In the genomic region with DNA sequence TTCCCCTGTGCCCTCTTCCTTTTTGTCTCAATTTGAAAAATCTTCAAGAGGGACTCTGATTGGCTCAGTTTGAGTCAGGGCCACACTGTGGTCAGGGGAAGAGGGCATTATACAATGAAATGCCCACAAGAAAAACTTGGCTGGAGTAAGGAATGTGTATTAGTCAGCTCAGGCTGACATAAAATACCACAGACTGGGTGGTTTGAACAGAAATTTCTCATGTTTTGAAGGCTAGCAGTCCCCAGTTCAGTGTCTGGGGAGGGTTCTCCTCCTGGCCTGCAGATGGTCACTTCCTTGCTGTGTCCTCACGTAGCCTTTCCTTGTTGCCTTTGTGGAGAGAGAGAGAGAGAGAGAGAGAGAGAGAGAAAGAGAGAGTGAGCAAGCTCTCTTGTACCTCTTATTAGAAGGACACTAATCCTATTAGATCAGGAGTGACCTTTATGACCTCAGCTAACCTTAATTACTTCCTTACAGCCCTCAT, we compare ENCODE assay signal across 13 cellular contexts. TPM values are rescaled to one million over a fixed set of nuclear protein-coding genes. Genes with fewer than 3 reads are reported as not detected.
A peak's percentile ranks its signal among the peaks of the same experiment; 100 is the strongest.
DNase-seq lines count a peak whose midpoint lies in the region; ATAC-seq and TF ChIP-seq lines count a peak whose summit lies in the region.
"Had no signal": no experiment of that assay in that cellular context is flagged by ENCODE, and none has a peak within 500 bp of the region (broad histone marks: within the 10 kb centered on the region; RNA-seq: fewer than 3 reads in every experiment).

No MANE protein-coding gene starts in this region.

- CTCF ChIA-PET in RWPE1 (lab: Yijun Ruan, JAX) = interaction anchor here (0.6 kb wide), 1 partner anchor 117 kb away, joined by 5 read pairs; no protein-coding TSS in a partner anchor

- peak; percentile 83 for DNase-seq in Daoy (ENCODE audit: low read depth)
- DNase-seq in RWPE1 (ENCODE audit: low spot score) = peak; percentile 2
- no peak for DNase-seq in esophagus muscularis mucosa (ENCODE audit: extremely low spot score)
- DNase-seq in osteocyte (ENCODE audit: extremely low spot score, unreplicated experiment) = no peak
- DNase-seq in T-helper 2 cell treated with Interferon-gamma antibody and Interleukin-4, amounts not matched to agents 5 μg/mL and 100 μg/mL, for 36 hours (ENCODE audit: low spot score) = no peak
- DNase-seq in activated T-helper 2 cell treated with anti-CD3 and anti-CD28 coated beads, Interferon-gamma antibody, Interleukin-2, Interleukin-4, amounts not matched to agents 10 μg/mL and 5 μg/mL and 100 μg/mL, durations not matched to agents 14 hours and 24 hours and 36 hours (ENCODE audit: low spot score) = no peak
- DNase-seq in NCI-H2081 treated with DMSO at 0.1 percent for 48 hours (lab: John Stamatoyannopoulos, UW) = no peak
- DNase-seq: activated B cell treated with CpG ODN at 0.5 μM for 24 hours; NCI-H774; stimulated activated naive CD8-positive, alpha-beta T cell treated with anti-CD3 and anti-CD28 coated beads, Interleukin-15, Interleukin-2, amounts not matched to agents 100 U/mL and 50 U/mL, for 24 hours had no signal

- no peak overlapping the region for H3K27ac ChIP-seq in RWPE1
- H3K27ac ChIP-seq in esophagus muscularis mucosa (replicated peaks in 1 of 4) = peak overlapping the region in 3 of 4 donors; percentile 2 to 47 (median 29)

- peaks cover 21% of the 10 kb centered on the region for H3K4me1 Mint-ChIP-seq in osteocyte (ENCODE audit: unreplicated experiment)
- no peaks in the 10 kb centered on the region for H3K4me1 Mint-ChIP-seq in T-helper 2 cell treated with Interferon-gamma antibody and Interleukin-4, amounts not matched to agents 5 μg/mL and 100 μg/mL, for 36 hours (ENCODE audit: low read depth)
- no peaks in the 10 kb centered on the region for H3K4me1 Mint-ChIP-seq in activated T-helper 2 cell treated with anti-CD3 and anti-CD28 coated beads, Interferon-gamma antibody, Interleukin-2, Interleukin-4, amounts not matched to agents 10 μg/mL and 5 μg/mL and 100 μg/mL, durations not matched to agents 14 hours and 24 hours and 36 hours (ENCODE audit: low read depth)
- H3K4me1 Mint-ChIP-seq: activated B cell treated with CpG ODN at 0.5 μM for 24 hours; activated naive CD4-positive, alpha-beta T cell treated with anti-CD3 and anti-CD28 coated beads, Interleukin-2, amount 50 U/mL, for 24 hours had no signal

- H3K27ac Mint-ChIP-seq in osteocyte (ENCODE audit: unreplicated experiment) = peak overlapping the region; percentile 92
- H3K27ac Mint-ChIP-seq in T-helper 2 cell treated with Interferon-gamma antibody and Interleukin-4, amounts not matched to agents 5 μg/mL and 100 μg/mL, for 36 hours = no peak overlapping the region
- H3K27ac Mint-ChIP-seq in activated T-helper 2 cell treated with anti-CD3 and anti-CD28 coated beads, Interferon-gamma antibody, Interleukin-2, Interleukin-4, amounts not matched to agents 10 μg/mL and 5 μg/mL and 100 μg/mL, durations not matched to agents 14 hours and 24 hours and 36 hours = no peak overlapping the region
- H3K27ac Mint-ChIP-seq: activated B cell treated with CpG ODN at 0.5 μM for 24 hours; activated naive CD4-positive, alpha-beta T cell treated with anti-CD3 and anti-CD28 coated beads, Interleukin-2, amount 50 U/mL, for 24 hours had no signal

- peaks cover 0 to 26% (median 18%) of the 10 kb centered on the region in 4 donors for H3K4me1 ChIP-seq in esophagus muscularis mucosa
- H3K4me1 ChIP-seq: Caco-2 had no signal

- TF ChIP-seq POLR2A in esophagus muscularis mucosa (IDR thresholded peaks at IDR 0.05; ENCODE audit: low read depth) = no peak

- no peak overlapping the region for H3K4me3 Mint-ChIP-seq in osteocyte (ENCODE audit: unreplicated experiment)
- no peak overlapping the region for H3K4me3 Mint-ChIP-seq in T-helper 2 cell treated with Interferon-gamma antibody and Interleukin-4, amounts not matched to agents 5 μg/mL and 100 μg/mL, for 36 hours
- H3K4me3 Mint-ChIP-seq in activated T-helper 2 cell treated with anti-CD3 and anti-CD28 coated beads, Interferon-gamma antibody, Interleukin-2, Interleukin-4, amounts not matched to agents 10 μg/mL and 5 μg/mL and 100 μg/mL, durations not matched to agents 14 hours and 24 hours and 36 hours (ENCODE audit: low read depth) = no peak overlapping the region
- H3K4me3 Mint-ChIP-seq: activated B cell treated with CpG ODN at 0.5 μM for 24 hours; activated naive CD4-positive, alpha-beta T cell treated with anti-CD3 and anti-CD28 coated beads, Interleukin-2, amount 50 U/mL, for 24 hours had no signal

- no peaks in the 10 kb centered on the region for H3K27me3 ChIP-seq in esophagus muscularis mucosa

- TF ChIP-seq EP300 in esophagus muscularis mucosa (IDR thresholded peaks at IDR 0.05) = no peak

- POLR2A ChIA-PET in RWPE1 (lab: Yijun Ruan, JAX; ENCODE audit: low non-redundant PET) = no interaction called here

- H3K4me3 ChIP-seq in esophagus muscularis mucosa = no peak overlapping the region

- H3K36me3 Mint-ChIP-seq in osteocyte (ENCODE audit: unreplicated experiment) = no peaks in the 10 kb centered on the region
- no peaks in the 10 kb centered on the region for H3K36me3 Mint-ChIP-seq in T-helper 2 cell treated with Interferon-gamma antibody and Interleukin-4, amounts not matched to agents 5 μg/mL and 100 μg/mL, for 36 hours (ENCODE audit: low read depth)
- no peaks in the 10 kb centered on the region for H3K36me3 Mint-ChIP-seq in activated T-helper 2 cell treated with anti-CD3 and anti-CD28 coated beads, Interferon-gamma antibody, Interleukin-2, Interleukin-4, amounts not matched to agents 10 μg/mL and 5 μg/mL and 100 μg/mL, durations not matched to agents 14 hours and 24 hours and 36 hours (ENCODE audit: low read depth)
- H3K36me3 Mint-ChIP-seq: activated naive CD4-positive, alpha-beta T cell treated with anti-CD3 and anti-CD28 coated beads, Interleukin-2, amount 50 U/mL, for 24 hours had no signal

- H3K27me3 Mint-ChIP-seq in osteocyte (ENCODE audit: unreplicated experiment) = no peaks in the 10 kb centered on the region
- no peaks in the 10 kb centered on the region for H3K27me3 Mint-ChIP-seq in T-helper 2 cell treated with Interferon-gamma antibody and Interleukin-4, amounts not matched to agents 5 μg/mL and 100 μg/mL, for 36 hours (ENCODE audit: low read depth)
- H3K27me3 Mint-ChIP-seq in activated T-helper 2 cell treated with anti-CD3 and anti-CD28 coated beads, Interferon-gamma antibody, Interleukin-2, Interleukin-4, amounts not matched to agents 10 μg/mL and 5 μg/mL and 100 μg/mL, durations not matched to agents 14 hours and 24 hours and 36 hours (ENCODE audit: low read depth) = no peaks in the 10 kb centered on the region
- H3K27me3 Mint-ChIP-seq: activated B cell treated with CpG ODN at 0.5 μM for 24 hours; activated naive CD4-positive, alpha-beta T cell treated with anti-CD3 and anti-CD28 coated beads, Interleukin-2, amount 50 U/mL, for 24 hours had no signal

- intact Hi-C loops in esophagus muscularis mucosa (cut with DNase I) = loop anchor here (10.0 kb wide), 1 partner anchor 197 kb away; no protein-coding TSS in a partner anchor
- intact Hi-C loops in activated T-helper 2 cell treated with anti-CD3 and anti-CD28 coated beads, Interferon-gamma antibody, Interleukin-2, Interleukin-4, amounts not matched to agents 10 μg/mL and 5 μg/mL and 100 μg/mL, durations not matched to agents 14 hours and 24 hours and 36 hours (cut with micrococcal nuclease) = no loop called here

- no peaks in the 10 kb centered on the region for H3K9me3 Mint-ChIP-seq in osteocyte (ENCODE audit: unreplicated experiment)
- no peaks in the 10 kb centered on the region for H3K9me3 Mint-ChIP-seq in T-helper 2 cell treated with Interferon-gamma antibody and Interleukin-4, amounts not matched to agents 5 μg/mL and 100 μg/mL, for 36 hours
- H3K9me3 Mint-ChIP-seq in activated T-helper 2 cell treated with anti-CD3 and anti-CD28 coated beads, Interferon-gamma antibody, Interleukin-2, Interleukin-4, amounts not matched to agents 10 μg/mL and 5 μg/mL and 100 μg/mL, durations not matched to agents 14 hours and 24 hours and 36 hours = no peaks in the 10 kb centered on the region
- H3K9me3 Mint-ChIP-seq: activated B cell treated with CpG ODN at 0.5 μM for 24 hours; activated naive CD4-positive, alpha-beta T cell treated with anti-CD3 and anti-CD28 coated beads, Interleukin-2, amount 50 U/mL, for 24 hours had no signal

- no peak for TF ChIP-seq CTCF in RWPE1 (conservative IDR thresholded peaks at IDR 0.05; ENCODE audit: low read depth)
- TF ChIP-seq CTCF in esophagus muscularis mucosa (IDR thresholded peaks at IDR 0.05) = no peak
- TF ChIP-seq CTCF in osteocyte (IDR thresholded peaks at IDR 0.05) = no peak

- no peaks in the 10 kb centered on the region for H3K9me3 ChIP-seq in esophagus muscularis mucosa
- H3K9me3 ChIP-seq: Caco-2 had no signal

- no peak for ATAC-seq in GM19467 (IDR thresholded peaks at IDR 0.05; ENCODE audit: unreplicated experiment)
- ATAC-seq: stimulated activated naive CD8-positive, alpha-beta T cell treated with anti-CD3 and anti-CD28 coated beads, Interleukin-15, Interleukin-2, amounts not matched to agents 100 U/mL and 50 U/mL, for 24 hours had no signal

- H3K36me3 ChIP-seq in esophagus muscularis mucosa = no peaks in the 10 kb centered on the region

- 38% methylated on average over 1 of the region's 1 CpG for WGBS in esophagus muscularis mucosa

RNA-seq across cellular contexts. Expression of gene FAM13C, which starts 25.6 kb away (rescaled TPM):
- 0.46 and 2.4 TPM in 2 replicates for total RNA-seq in Daoy (2014; rRNA removed; shearing (Covaris generic))
- 10 to 100 TPM; 45.1 to 62.9 (median 53.1) TPM for total RNA-seq in esophagus muscularis mucosa
- total RNA-seq in osteocyte = 2.3 and 3.2 TPM in 2 replicates
- not detected in 2 replicates for total RNA-seq in activated T-helper 2 cell treated with anti-CD3 and anti-CD28 coated beads, Interferon-gamma antibody, Interleukin-2, Interleukin-4, amounts not matched to agents 10 μg/mL and 5 μg/mL and 100 μg/mL, durations not matched to agents 14 hours and 24 hours and 36 hours
- total RNA-seq: activated B cell treated with CpG ODN at 0.5 μM for 24 hours had no signal

Comparison
In these comparisons a context has a peak if more than half of its experiments do, and no peak if none do; other contexts are left out.
1. DNase-seq: peak in Daoy (single experiment) and RWPE1 (single experiment); none in esophagus muscularis mucosa (single experiment), osteocyte (single experiment), T-helper 2 cell treated with Interferon-gamma antibody and Interleukin-4, amounts not matched to agents 5 μg/mL and 100 μg/mL, for 36 hours (single experiment), activated T-helper 2 cell treated with anti-CD3 and anti-CD28 coated beads, Interferon-gamma antibody, Interleukin-2, Interleukin-4, amounts not matched to agents 10 μg/mL and 5 μg/mL and 100 μg/mL, durations not matched to agents 14 hours and 24 hours and 36 hours (single experiment) and NCI-H2081 treated with DMSO at 0.1 percent for 48 hours (single experiment).
2. RNA of gene FAM13C, which starts 25.6 kb away (total RNA-seq): 45.1 to 62.9 TPM in esophagus muscularis mucosa; 2.3 to 3.2 TPM in osteocyte, 0.46 to 2.4 TPM in Daoy and not detected in activated T-helper 2 cell treated with anti-CD3 and anti-CD28 coated beads, Interferon-gamma antibody, Interleukin-2, Interleukin-4, amounts not matched to agents 10 μg/mL and 5 μg/mL and 100 μg/mL, durations not matched to agents 14 hours and 24 hours and 36 hours; every median in the first group is over 10 times any median in the second.